In the genomic region with DNA sequence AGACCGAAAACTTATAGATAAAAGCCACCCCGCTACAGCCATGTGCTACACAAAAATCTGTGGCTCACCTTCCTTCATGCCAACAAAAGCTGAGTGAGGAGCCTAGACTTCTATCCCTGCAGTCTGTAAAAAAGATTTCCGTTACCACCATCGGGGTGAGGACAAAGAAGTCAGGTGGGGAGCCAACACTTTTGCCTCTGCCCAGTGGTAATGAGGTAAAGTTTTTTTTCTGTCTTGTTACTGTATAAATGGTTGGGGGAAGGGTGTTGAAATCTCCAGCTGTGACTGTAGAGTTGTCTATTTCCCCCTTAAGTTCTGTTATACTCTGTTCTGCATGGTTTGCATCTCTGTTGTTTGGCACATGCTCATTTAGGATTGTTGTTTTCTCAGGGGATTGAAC, we compare ENCODE assay signal across 1 cellular context.
TF ChIP-seq lines count a peak whose summit lies in the region.

No MANE protein-coding gene starts in this region.

TF ChIP-seq in H1, 55 proteins besides CTCF, POLR2A, EP300 and RAD21:
- no peak for TF ChIP-seq ASH2L (IDR thresholded peaks at IDR 0.05; ENCODE audit: low read length)
- TF ChIP-seq, protein P1, sequence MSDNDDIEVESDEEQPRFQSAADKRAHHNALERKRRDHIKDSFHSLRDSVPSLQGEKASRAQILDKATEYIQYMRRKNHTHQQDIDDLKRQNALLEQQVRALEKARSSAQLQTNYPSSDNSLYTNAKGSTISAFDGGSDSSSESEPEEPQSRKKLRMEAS (IDR thresholded peaks at IDR 0.05), result 0 out of 2 replicates have a peak, but pooled peaks have one; percentile 11
- no peak for TF ChIP-seq CBX8 (IDR thresholded peaks at IDR 0.05; ENCODE audit: borderline replicate concordance, low read depth, low read length)
- TF ChIP-seq BRCA1 (IDR thresholded peaks at IDR 0.05; ENCODE audit: low read depth, low read length), result no peak
- TF ChIP-seq ATF3 (IDR thresholded peaks at IDR 0.05; ENCODE audit: insufficient read depth, low read depth, low read length), result no peak
- no peak for TF ChIP-seq RNF2 (IDR thresholded peaks at IDR 0.05; ENCODE audit: borderline replicate concordance, low read depth, low read length, missing control alignments, poor library complexity, severe bottlenecking)
